Comparison of ENCODE assay signal across 8 cellular contexts in the genomic region with DNA sequence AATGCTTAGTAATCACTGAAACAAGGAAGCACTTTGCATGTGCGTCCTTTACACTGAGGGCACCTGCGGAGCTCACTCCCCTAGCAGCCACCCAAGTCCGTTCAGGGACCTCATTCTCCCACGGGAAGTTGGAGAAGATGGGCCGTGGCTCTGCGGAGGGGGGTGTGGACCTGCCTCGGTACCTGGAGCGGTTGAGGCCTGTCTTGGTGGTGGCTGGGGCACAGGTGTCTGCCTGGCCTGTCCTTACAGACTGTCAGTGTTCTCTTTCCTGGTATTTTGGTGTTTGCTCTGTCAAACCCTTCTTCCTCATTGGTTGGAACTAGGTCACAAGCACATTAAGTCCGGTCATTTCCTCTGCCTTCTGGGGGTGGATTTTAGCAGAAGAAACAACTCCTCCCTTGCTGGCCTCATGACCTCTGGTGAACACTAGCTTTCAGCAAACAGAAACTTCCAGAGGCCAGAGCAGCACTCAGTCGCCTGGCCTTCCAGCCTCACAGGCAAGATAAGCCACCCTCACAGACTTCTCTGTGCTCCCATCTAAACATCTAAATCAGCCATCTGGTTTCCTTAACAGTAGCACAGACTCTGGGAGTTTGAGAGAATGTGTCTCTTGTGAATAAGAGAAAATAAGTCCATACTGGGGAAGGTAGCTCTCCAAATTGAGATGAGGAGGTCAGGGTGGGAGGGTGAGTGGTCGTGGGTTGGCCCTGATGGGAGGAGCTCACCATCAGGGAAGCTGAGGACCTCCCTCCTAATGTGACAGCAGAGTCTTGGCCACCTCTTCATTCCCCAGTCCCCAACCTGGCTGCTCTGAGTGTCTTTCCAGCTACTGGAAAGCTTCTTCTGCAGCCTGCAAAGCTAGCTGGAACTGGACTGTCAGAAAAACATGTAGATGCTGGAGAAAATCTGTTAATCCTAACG. TPM values are rescaled to one million over a fixed set of nuclear protein-coding genes. Genes with fewer than 3 reads are reported as not detected.
A peak's percentile ranks its signal among the peaks of the same experiment; 100 is the strongest.
DNase-seq lines count a peak whose midpoint lies in the region; ATAC-seq and TF ChIP-seq lines count a peak whose summit lies in the region.

No MANE protein-coding gene starts in this region.

- intact Hi-C loops in ascending aorta (cut with DNase I): no loop called here

- H3K36me3 ChIP-seq in ascending aorta: peaks cover 14 to 27% of the 10 kb centered on the region in 2 donors

- H3K27me3 ChIP-seq in ascending aorta: no peaks in the 10 kb centered on the region

- H3K27ac ChIP-seq in ascending aorta (peak overlapping the region; percentile 61 to 68), substantia nigra (ENCODE audit: low read depth, low read length, poor library complexity, severe bottlenecking) (peak overlapping the region; percentile 80)

- no peak for TF ChIP-seq CTCF in ascending aorta (IDR thresholded peaks at IDR 0.05)

- no peaks in the 10 kb centered on the region for H3K9me3 ChIP-seq in ascending aorta

- DNase-seq in SIG-M5 treated with dmso at 0.1 percent for 504 hours (lab: John Stamatoyannopoulos, UW; ENCODE audit: unreplicated experiment) (peak; percentile 52), SIG-M5 (lab: John Stamatoyannopoulos, UW) (no peak), ascending aorta (ENCODE audit: low spot score in 2 of 2) (peak; percentile 22 to 66), kidney tubule cell (ENCODE audit: low spot score) (peak; percentile 43), substantia nigra (lab: John Stamatoyannopoulos, UW) (peak in 24 of 49 donors; percentile 4 to 53 (median 22)), RPMI8226 (no peak), COLO829 (ENCODE audit: low spot score) (no peak)

- no peak overlapping the region for H3K4me3 ChIP-seq in ascending aorta

- ATAC-seq in HG03108 (IDR thresholded peaks at IDR 0.05; ENCODE audit: unreplicated experiment): no peak

- H3K4me1 ChIP-seq in ascending aorta: peaks cover 0 to 4% of the 10 kb centered on the region in 2 donors

RNA-seq across cellular contexts. Expression of a gene that starts 8.6 kb away (rescaled TPM):
- total RNA-seq in ascending aorta: 24.6 TPM

RNA-seq across cellular contexts. Expression of a gene that starts 8.8 kb away (rescaled TPM):
- 150 TPM for total RNA-seq in ascending aorta

RNA-seq across cellular contexts. Expression of a gene that starts 49.8 kb away (rescaled TPM):
- 21.2 TPM for total RNA-seq in ascending aorta

Comparison
In these comparisons a context has a peak if more than half of its experiments do, and no peak if none do; other contexts are left out.
1. DNase-seq: peak in SIG-M5 treated with dmso at 0.1 percent for 504 hours (single experiment), ascending aorta (2 of 2) and kidney tubule cell (single experiment); none in SIG-M5 (single experiment), RPMI8226 (single experiment) and COLO829 (single experiment).